Comparison of ENCODE assay signal across 9 cellular contexts in the genomic region with DNA sequence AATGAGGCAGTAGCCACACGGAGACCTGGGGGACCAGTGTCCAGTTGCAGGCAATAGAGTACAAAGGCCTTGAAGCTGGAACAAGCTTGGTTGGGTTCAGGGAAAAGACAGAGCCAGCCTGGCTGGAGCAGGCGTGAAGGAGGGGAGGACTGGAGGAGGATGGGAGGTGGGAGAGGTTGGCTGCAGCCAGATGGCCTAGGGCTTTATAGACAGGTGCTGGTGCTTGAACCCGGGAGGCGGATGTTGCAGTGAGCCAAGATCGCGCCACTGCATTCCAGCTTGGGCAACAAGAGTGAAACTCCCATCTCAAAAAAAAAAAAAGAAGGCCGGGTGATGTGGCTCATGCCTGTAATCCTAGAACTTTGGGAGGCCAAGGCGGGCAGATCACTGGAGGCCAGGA. TPM values are rescaled to one million over a fixed set of nuclear protein-coding genes. Genes with fewer than 3 reads are reported as not detected.
DNase-seq lines count a peak whose midpoint lies in the region; TF ChIP-seq lines count a peak whose summit lies in the region.
"Had no signal": no experiment of that assay in that cellular context is flagged by ENCODE, and none has a peak within 500 bp of the region (broad histone marks: within the 10 kb centered on the region; RNA-seq: fewer than 3 reads in every experiment).

No MANE protein-coding gene starts in this region.

- TF ChIP-seq POLR2A in esophagus squamous epithelium (IDR thresholded peaks at IDR 0.05): no peak

- H3K4me1 ChIP-seq in OCI-LY1 (ENCODE audit: insufficient read depth, low read length, severe bottlenecking) (peaks cover 61% of the 10 kb centered on the region), esophagus squamous epithelium (peaks cover 6 to 64% (median 9%) of the 10 kb centered on the region in 3 donors)

- H3K27me3 ChIP-seq in OCI-LY1 (ENCODE audit: insufficient read depth, low read length) (no peaks in the 10 kb centered on the region), esophagus squamous epithelium (peaks cover 0 to 15% (median 0%) of the 10 kb centered on the region in 4 donors)

- intact Hi-C loops in esophagus squamous epithelium (cut with DNase I): no loop called here

- no peak overlapping the region for H2AFZ ChIP-seq in OCI-LY1 (ENCODE audit: low read length)

- no peaks in the 10 kb centered on the region for H3K9me3 ChIP-seq in OCI-LY1 (ENCODE audit: low read length)
- H3K9me3 ChIP-seq in esophagus squamous epithelium: no peaks in the 10 kb centered on the region

- TF ChIP-seq CTCF in OCI-LY1 (IDR thresholded peaks at IDR 0.05; ENCODE audit: low read length) (no peak), esophagus squamous epithelium (IDR thresholded peaks at IDR 0.05) (no peak)

- H3K9me2 ChIP-seq in OCI-LY1 (ENCODE audit: low read depth, low read length): no peaks in the 10 kb centered on the region

- H3K9ac ChIP-seq in OCI-LY1 (ENCODE audit: low read length): peak overlapping the region; percentile 93

- WGBS in esophagus squamous epithelium, 2 donors: 29 to 67% methylated on average over 8 of the region's 8 CpGs

- DNase-seq in NCI-H2107 treated with DMSO at 0.1 percent for 48 hours (lab: John Stamatoyannopoulos, UW; ENCODE audit: unreplicated experiment) (peak; percentile 42), NCI-H2107 (lab: John Stamatoyannopoulos, UW) (no peak), esophagus squamous epithelium (lab: John Stamatoyannopoulos, UW) (no peak)
- DNase-seq in stimulated activated CD4-positive, alpha-beta T cell treated with anti-CD3 and anti-CD28 coated beads, Interleukin-1b, Interleukin-23, amount 100 ng/mL, for 48 hours: no peak
- no peak for DNase-seq in stimulated activated CD8-positive, alpha-beta memory T cell treated with anti-CD3 and anti-CD28 coated beads, Interleukin-4, amount 100 ng/mL, for 48 hours
- DNase-seq in NK-92 treated with Interleukin-12 subunit alpha and Interleukin-12 subunit beta, amount 100 ng/mL, for 24 hours (lab: John Stamatoyannopoulos, UW): no peak
- DNase-seq: NCI-H1105 treated with DMSO at 0.1 percent for 48 hours had no signal

- H3K36me3 ChIP-seq in OCI-LY1 (ENCODE audit: insufficient read depth, low read length) (no peaks in the 10 kb centered on the region; the same call in 1 of the 2 replicates), esophagus squamous epithelium (peaks cover 0 to 11% (median 0%) of the 10 kb centered on the region in 3 donors)

- peaks cover 16% of the 10 kb centered on the region; the same call in 1 of the 2 replicates for H3K79me2 ChIP-seq in OCI-LY1 (ENCODE audit: insufficient read depth, low read length)

- no peaks in the 10 kb centered on the region for H4K20me1 ChIP-seq in OCI-LY1 (ENCODE audit: insufficient read depth, low read length)

- peak overlapping the region; percentile 88 for H3K4me2 ChIP-seq in OCI-LY1 (ENCODE audit: low read length)

- H3K27ac ChIP-seq in OCI-LY1 (ENCODE audit: low read depth, low read length, poor library complexity, severe bottlenecking) (peak overlapping the region; percentile 90), esophagus squamous epithelium (peak overlapping the region; percentile 91 to 98 (median 96)), skin epidermis (peak overlapping the region in 16 of 21 experiments; percentile 14 to 96 (median 89))

- no peaks in the 10 kb centered on the region for H3F3A ChIP-seq in OCI-LY1 (ENCODE audit: insufficient read depth, low read length)

- H3K4me3 ChIP-seq in OCI-LY1 (ENCODE audit: low read depth, low read length, poor library complexity, severe bottlenecking) (peak overlapping the region; percentile 91), esophagus squamous epithelium (peak overlapping the region; percentile 63 to 83 (median 75)), skin epidermis (peak overlapping the region; percentile 50 to 75 (median 64))

RNA-seq across cellular contexts. Expression of gene SPINT2, which starts 1.7 kb away (rescaled TPM):
- total RNA-seq in esophagus squamous epithelium: 100 to 1,000 TPM; 345 to 663 (median 433) TPM

RNA-seq across cellular contexts. Expression of gene PPP1R14A, which starts 9.9 kb away (rescaled TPM):
- total RNA-seq in esophagus squamous epithelium: 100 to 1,000 TPM in 1 of 4 donors, 10 to 100 TPM in 2, 1 to 10 TPM in 1; 1.1 to 101 (median 26.3) TPM

RNA-seq across cellular contexts. Expression of gene C19orf33, which starts 38.0 kb away (rescaled TPM):
- total RNA-seq in esophagus squamous epithelium: 100 to 1,000 TPM; 354 to 843 (median 469) TPM

RNA-seq across cellular contexts. Expression of gene DPF1, which starts 42.0 kb away (rescaled TPM):
- 1 to 10 TPM in 1 of 4 donors, under 1 TPM in 1, not detected in 2; 0.44 to 2.5 TPM for total RNA-seq in esophagus squamous epithelium

RNA-seq across cellular contexts. Expression of gene YIF1B, which starts 49.7 kb away (rescaled TPM):
- total RNA-seq in esophagus squamous epithelium: 10 to 100 TPM; 24.0 to 42.8 (median 27.3) TPM
